In genomic region chr12:30694412-30694955, GRCh38 we compare ENCODE assay signal across 1 cellular context.
TF ChIP-seq lines count a peak whose summit lies in the region.

No MANE protein-coding gene starts in this region.

TF ChIP-seq in HCT116, 20 proteins besides CTCF, POLR2A, EP300 and RAD21 (continued from another document):
- TF ChIP-seq REST (IDR thresholded peaks at IDR 0.05; ENCODE audit: low read depth), result no peak
